ENCODE assay signal across 11 cellular contexts in genomic region chr5:59543826-59544442, GRCh38.
A peak's percentile ranks its signal among the peaks of the same experiment; 100 is the strongest.
DNase-seq lines count a peak whose midpoint lies in the region; ATAC-seq and TF ChIP-seq lines count a peak whose summit lies in the region.
"Had no signal": no experiment of that assay in that cellular context is flagged by ENCODE, and none has a peak within 500 bp of the region (broad histone marks: within the 10 kb centered on the region; RNA-seq: fewer than 3 reads in every experiment).

No MANE protein-coding gene starts in this region.

- TF ChIP-seq POLR2A in sigmoid colon (IDR thresholded peaks at IDR 0.05) = no peak

- peak; percentile 63 for DNase-seq in ELF-1 (ENCODE audit: low read depth, low spot score)
- DNase-seq in NCI-H774 (lab: John Stamatoyannopoulos, UW) = peak; percentile 25
- DNase-seq in left ventricle myocardium inferior = no peak
- no peak for DNase-seq in sigmoid colon
- no peak for DNase-seq in NCI-H1694 (lab: John Stamatoyannopoulos, UW)
- no peak for DNase-seq in mucosa of gallbladder (ENCODE audit: low spot score)
- no peak for DNase-seq in NK-92 treated with Interleukin-12 subunit alpha and Interleukin-12 subunit beta, amount 100 ng/mL, for 24 hours (lab: John Stamatoyannopoulos, UW)
- DNase-seq: NCI-H526 treated with DMSO at 0.1 percent for 48 hours, retina, T1000 had no signal

- H3K36me3 ChIP-seq in left ventricle myocardium inferior (no peaks in the 10 kb centered on the region), sigmoid colon (no peaks in the 10 kb centered on the region)

- H3K27me3 ChIP-seq in left ventricle myocardium inferior (ENCODE audit: low read depth) = no peaks in the 10 kb centered on the region
- H3K27me3 ChIP-seq in sigmoid colon = no peaks in the 10 kb centered on the region

- ATAC-seq in GM18861 (IDR thresholded peaks at IDR 0.05; ENCODE audit: unreplicated experiment) = no peak

- H3K4me3 ChIP-seq in left ventricle myocardium inferior (no peak overlapping the region), sigmoid colon (no peak overlapping the region)

- H3K4me1 ChIP-seq in left ventricle myocardium inferior (peaks cover 29% of the 10 kb centered on the region), sigmoid colon (peaks cover 0 to 61% (median 48%) of the 10 kb centered on the region in 4 donors)

- H3K9me3 ChIP-seq in left ventricle myocardium inferior (replicated peaks) (no peaks in the 10 kb centered on the region), sigmoid colon (no peaks in the 10 kb centered on the region)

- no peak for TF ChIP-seq EP300 in sigmoid colon (IDR thresholded peaks at IDR 0.05)

- WGBS in sigmoid colon, 2 donors = 20 to 65% methylated on average over 2 of the region's 2 CpGs

- TF ChIP-seq CTCF in left ventricle myocardium inferior (IDR thresholded peaks at IDR 0.05; ENCODE audit: borderline replicate concordance) (no peak), sigmoid colon (IDR thresholded peaks at IDR 0.05) (no peak)

- H3K27ac ChIP-seq in left ventricle myocardium inferior (replicated peaks) (peak overlapping the region; percentile 21), sigmoid colon (peak overlapping the region in 3 of 4 donors; percentile 5 to 65 (median 38))

- intact Hi-C loops in left ventricle myocardium inferior (cut with micrococcal nuclease) = no loop called here
- intact Hi-C loops in sigmoid colon (cut with DNase I) = no loop called here

Comparison
In these comparisons a context has a peak if more than half of its experiments do, and no peak if none do; other contexts are left out.
1. DNase-seq: peak in ELF-1 (single experiment) and NCI-H774 (single experiment); none in left ventricle myocardium inferior (single experiment), sigmoid colon (single experiment), NCI-H1694 (single experiment), mucosa of gallbladder (single experiment) and NK-92 treated with Interleukin-12 subunit alpha and Interleukin-12 subunit beta, amount 100 ng/mL, for 24 hours (single experiment).